Comparison of ENCODE assay signal across 24 cellular contexts in genomic region chr3:64559658-64560057, GRCh38.
"Had no signal": no experiment of that assay in that cellular context is flagged by ENCODE, and none has a peak within 500 bp of the region (broad histone marks: within the 10 kb centered on the region; RNA-seq: fewer than 3 reads in every experiment).

No MANE protein-coding gene starts in this region.

- FAIRE-seq: keratinocyte, small intestine had no signal

- H3K4me3 ChIP-seq: cardiac muscle cell, esophagus squamous epithelium, thyroid gland, upper lobe of left lung had no signal

- H3K27ac ChIP-seq: cardiac muscle cell, thyroid gland, upper lobe of left lung had no signal

- H3K27me3 ChIP-seq: cardiac muscle cell, thyroid gland, upper lobe of left lung had no signal

- H3K27ac Mint-ChIP-seq: activated CD4-positive, alpha-beta T cell treated with anti-CD3 and anti-CD28 coated beads for 36 hours; activated naive CD4-positive, alpha-beta T cell treated with anti-CD3 and anti-CD28 coated beads, Interleukin-2, amount 50 U/mL, for 72 hours; activated T-cell treated with anti-CD3 and anti-CD28 coated beads, Interleukin-2, amount 50 U/mL, for 72 hours; endodermal cell; naive thymus-derived CD4-positive, alpha-beta T cell; stimulated activated effector memory CD8-positive, alpha-beta T cell treated with anti-CD3 and anti-CD28 coated beads, Interleukin-12 subunit alpha, Interleukin-12 subunit beta, amount 100 ng/mL, for 72 hours; stimulated activated naive CD8-positive, alpha-beta T cell treated with anti-CD3 and anti-CD28 coated beads, Interleukin-15, Interleukin-2, amounts not matched to agents 100 ng/mL and 50 ng/mL, for 24 hours; T-cell had no signal

- H3K36me3 Mint-ChIP-seq: activated naive CD4-positive, alpha-beta T cell treated with anti-CD3 and anti-CD28 coated beads, Interleukin-2, amount 50 U/mL, for 72 hours; naive thymus-derived CD4-positive, alpha-beta T cell; stimulated activated effector memory CD8-positive, alpha-beta T cell treated with anti-CD3 and anti-CD28 coated beads, Interleukin-12 subunit alpha, Interleukin-12 subunit beta, amount 100 ng/mL, for 72 hours; T-cell had no signal

- H3K9me3 ChIP-seq: esophagus squamous epithelium, thyroid gland, upper lobe of left lung had no signal

- ATAC-seq: activated CD4-positive, alpha-beta T cell treated with anti-CD3 and anti-CD28 coated beads for 36 hours; activated naive CD4-positive, alpha-beta T cell treated with anti-CD3 and anti-CD28 coated beads, Interleukin-2, amount 50 U/mL, for 72 hours; activated T-cell treated with anti-CD3 and anti-CD28 coated beads, Interleukin-2, amount 50 U/mL, for 72 hours; left colon; naive thymus-derived CD4-positive, alpha-beta T cell; sciatic nerve; stimulated activated effector memory CD8-positive, alpha-beta T cell treated with anti-CD3 and anti-CD28 coated beads, Interleukin-12 subunit alpha, Interleukin-12 subunit beta, amount 100 ng/mL, for 72 hours; T-cell had no signal

- DNase-seq: activated CD4-positive, alpha-beta T cell treated with anti-CD3 and anti-CD28 coated beads for 36 hours; activated CD4-positive, CD25-positive, alpha-beta regulatory T cell; activated naive CD4-positive, alpha-beta T cell; activated T-cell treated with anti-CD3 and anti-CD28 coated beads for 4 hours; activated T-cell treated with anti-CD3 and anti-CD28 coated beads, Interleukin-2, amount 50 U/mL, for 72 hours; anterior cingulate cortex; endodermal cell; esophagus squamous epithelium; head of caudate nucleus; hippocampal formation; left colon; mammary epithelial cell; naive thymus-derived CD4-positive, alpha-beta T cell; small intestine; stimulated activated CD4-positive, alpha-beta T cell treated with anti-CD3 and anti-CD28 coated beads, Interleukin-4, amount 100 ng/mL, for 24 hours; T-cell; thyroid gland; upper lobe of left lung had no signal

- H3K9me3 Mint-ChIP-seq: endodermal cell; stimulated activated naive CD8-positive, alpha-beta T cell treated with anti-CD3 and anti-CD28 coated beads, Interleukin-15, Interleukin-2, amounts not matched to agents 100 ng/mL and 50 ng/mL, for 24 hours had no signal

- H3K4me1 ChIP-seq: esophagus squamous epithelium, thyroid gland, upper lobe of left lung had no signal

- H3K4me1 Mint-ChIP-seq: activated CD4-positive, alpha-beta T cell treated with anti-CD3 and anti-CD28 coated beads for 36 hours; naive thymus-derived CD4-positive, alpha-beta T cell; stimulated activated effector memory CD8-positive, alpha-beta T cell treated with anti-CD3 and anti-CD28 coated beads, Interleukin-12 subunit alpha, Interleukin-12 subunit beta, amount 100 ng/mL, for 72 hours; T-cell had no signal

- H3K4me3 Mint-ChIP-seq: activated CD4-positive, alpha-beta T cell treated with anti-CD3 and anti-CD28 coated beads for 36 hours; activated T-cell treated with anti-CD3 and anti-CD28 coated beads, Interleukin-2, amount 50 U/mL, for 72 hours; endodermal cell; naive thymus-derived CD4-positive, alpha-beta T cell; stimulated activated effector memory CD8-positive, alpha-beta T cell treated with anti-CD3 and anti-CD28 coated beads, Interleukin-12 subunit alpha, Interleukin-12 subunit beta, amount 100 ng/mL, for 72 hours; stimulated activated naive CD8-positive, alpha-beta T cell treated with anti-CD3 and anti-CD28 coated beads, Interleukin-15, Interleukin-2, amounts not matched to agents 100 ng/mL and 50 ng/mL, for 24 hours; T-cell had no signal

- H3K36me3 ChIP-seq: esophagus squamous epithelium had no signal
